In genomic region chr20:46376196-46376785, GRCh38 we compare ENCODE assay signal across 12 cellular contexts. TPM values are rescaled to one million over a fixed set of nuclear protein-coding genes. Genes with fewer than 3 reads are reported as not detected.
DNase-seq lines count a peak whose midpoint lies in the region; ATAC-seq and TF ChIP-seq lines count a peak whose summit lies in the region.
"Had no signal": no experiment of that assay in that cellular context is flagged by ENCODE, and none has a peak within 500 bp of the region (broad histone marks: within the 10 kb centered on the region; RNA-seq: fewer than 3 reads in every experiment).

No MANE protein-coding gene starts in this region.

- H3K27me3 ChIP-seq in CD4-positive, alpha-beta memory T cell (ENCODE audit: insufficient read depth, low read length): no peaks in the 10 kb centered on the region
- H3K27me3 ChIP-seq in SJCRH30: no peaks in the 10 kb centered on the region
- H3K27me3 ChIP-seq: ascending aorta, transverse colon had no signal

- no peak overlapping the region for H3K27ac ChIP-seq in CD4-positive, alpha-beta memory T cell (ENCODE audit: low read depth, low read length)
- H3K27ac ChIP-seq in mesodermal cell (ENCODE audit: low read depth, low read length, severe bottlenecking) (peak overlapping the region; percentile 66), SJCRH30 (no peak overlapping the region)
- H3K27ac ChIP-seq: ascending aorta, transverse colon had no signal

- POLR2A ChIA-PET in CD4-positive, alpha-beta memory T cell (lab: Charles Lee; ENCODE audit: partially characterized antibody): no interaction called here

- H3K36me3 Mint-ChIP-seq in CD4-positive, alpha-beta memory T cell: peaks cover 69 to 85% of the 10 kb centered on the region in 2 donors
- peaks cover 31% of the 10 kb centered on the region for H3K36me3 Mint-ChIP-seq in HFFc6 (ENCODE audit: low read depth)
- peaks cover 100% of the 10 kb centered on the region for H3K36me3 Mint-ChIP-seq in activated T-helper 17 cell treated with anti-CD3 and anti-CD28 coated beads, Interleukin-2, amount 50 U/mL, for 72 hours (ENCODE audit: low read depth)

- H3K9me3 Mint-ChIP-seq in CD4-positive, alpha-beta memory T cell: no peaks in the 10 kb centered on the region
- no peaks in the 10 kb centered on the region for H3K9me3 Mint-ChIP-seq in HFFc6
- no peaks in the 10 kb centered on the region for H3K9me3 Mint-ChIP-seq in activated T-helper 17 cell treated with anti-CD3 and anti-CD28 coated beads, Interleukin-2, amount 50 U/mL, for 72 hours

- H3K36me3 ChIP-seq in CD4-positive, alpha-beta memory T cell (ENCODE audit: insufficient read depth, low read length): peaks cover 82% of the 10 kb centered on the region
- peaks cover 82% of the 10 kb centered on the region for H3K36me3 ChIP-seq in mesodermal cell (ENCODE audit: control insufficient read depth, insufficient read depth, low read length)
- peaks cover 75% of the 10 kb centered on the region for H3K36me3 ChIP-seq in SJCRH30

- H3K27me3 Mint-ChIP-seq in CD4-positive, alpha-beta memory T cell: no peaks in the 10 kb centered on the region
- H3K27me3 Mint-ChIP-seq in HFFc6 (ENCODE audit: insufficient read depth): no peaks in the 10 kb centered on the region
- no peaks in the 10 kb centered on the region for H3K27me3 Mint-ChIP-seq in activated T-helper 17 cell treated with anti-CD3 and anti-CD28 coated beads, Interleukin-2, amount 50 U/mL, for 72 hours

- no peak for TF ChIP-seq CTCF in HFFc6 (IDR thresholded peaks at IDR 0.05)

- 79 to 85% methylated on average over 3 to 4 of the region's 4 CpGs for WGBS in mesodermal cell (ENCODE audit: insufficient coverage in 2 of 2), 2 experiments

- no peaks in the 10 kb centered on the region for H3K4me1 ChIP-seq in CD4-positive, alpha-beta memory T cell (ENCODE audit: insufficient read depth, low read length)
- H3K4me1 ChIP-seq in mesodermal cell (ENCODE audit: control insufficient read depth, insufficient read depth, low read length, poor library complexity, severe bottlenecking): peaks cover 8% of the 10 kb centered on the region
- no peaks in the 10 kb centered on the region for H3K4me1 ChIP-seq in SJCRH30
- H3K4me1 ChIP-seq: ascending aorta, transverse colon had no signal

- no peaks in the 10 kb centered on the region for H3K9me3 ChIP-seq in CD4-positive, alpha-beta memory T cell (ENCODE audit: control insufficient read depth in 1 of 2, low read length in 2 of 2)
- H3K9me3 ChIP-seq in mesodermal cell (ENCODE audit: control insufficient read depth, low read length): no peaks in the 10 kb centered on the region
- H3K9me3 ChIP-seq in SJCRH30 (replicated peaks): no peaks in the 10 kb centered on the region
- H3K9me3 ChIP-seq: ascending aorta, transverse colon had no signal

- no peak for ATAC-seq in activated T-helper 17 cell treated with anti-CD3 and anti-CD28 coated beads, Interleukin-2, amount 50 U/mL, for 72 hours (replicated peaks)
- ATAC-seq: left lobe of liver had no signal

- intact Hi-C loops in CD4-positive, alpha-beta memory T cell (cut with micrococcal nuclease): no loop called here

- H3K27ac Mint-ChIP-seq in CD4-positive, alpha-beta memory T cell: peak overlapping the region in 6 of 7 donors; percentile 26 to 87 (median 69)
- H3K27ac Mint-ChIP-seq in HFFc6: peak overlapping the region; percentile 32; the same call in 1 of the 2 replicates
- peak overlapping the region; percentile 23 for H3K27ac Mint-ChIP-seq in activated T-helper 17 cell treated with anti-CD3 and anti-CD28 coated beads, Interleukin-2, amount 50 U/mL, for 72 hours

- no peak overlapping the region for H3K4me3 ChIP-seq in CD4-positive, alpha-beta memory T cell (ENCODE audit: low read length in 2 of 2)
- no peak overlapping the region for H3K4me3 ChIP-seq in mesodermal cell (ENCODE audit: extremely low read depth, insufficient read depth, low read length, poor library complexity, severe bottlenecking)
- no peak overlapping the region for H3K4me3 ChIP-seq in SJCRH30
- H3K4me3 ChIP-seq: ascending aorta, transverse colon had no signal

- no peak for DNase-seq in CD4-positive, alpha-beta memory T cell
- DNase-seq in HFFc6: no peak
- no peak for DNase-seq in NCI-H187 treated with DMSO at 0.1 percent for 48 hours (lab: John Stamatoyannopoulos, UW)
- no peak for DNase-seq in SJCRH30
- no peak for DNase-seq in nucleus accumbens (lab: John Stamatoyannopoulos, UW)
- DNase-seq: NCI-H526, small intestine, transverse colon had no signal

- CTCF ChIA-PET in CD4-positive, alpha-beta memory T cell (lab: Charles Lee; ENCODE audit: partially characterized antibody): interaction anchor here (0.6 to 1.5 kb wide), 2 partner anchors 32 to 261 kb away, joined by 3 read pairs; no protein-coding TSS in a partner anchor

- H3K4me3 Mint-ChIP-seq in CD4-positive, alpha-beta memory T cell: no peak overlapping the region
- no peak overlapping the region for H3K4me3 Mint-ChIP-seq in HFFc6
- H3K4me3 Mint-ChIP-seq in activated T-helper 17 cell treated with anti-CD3 and anti-CD28 coated beads, Interleukin-2, amount 50 U/mL, for 72 hours: no peak overlapping the region

- peaks cover 0 to 7% (median 0%) of the 10 kb centered on the region in 4 donors for H3K4me1 Mint-ChIP-seq in CD4-positive, alpha-beta memory T cell
- H3K4me1 Mint-ChIP-seq in HFFc6 (ENCODE audit: low read depth): 0 out of 2 replicates have a peak, but pooled peaks cover 12% of the 10 kb centered on the region
- peaks cover 5% of the 10 kb centered on the region for H3K4me1 Mint-ChIP-seq in activated T-helper 17 cell treated with anti-CD3 and anti-CD28 coated beads, Interleukin-2, amount 50 U/mL, for 72 hours

RNA-seq across cellular contexts. Expression of gene ELMO2, which starts 30.1 kb away (rescaled TPM):
- total RNA-seq in CD4-positive, alpha-beta memory T cell: 10 to 100 TPM; 65.1 to 70.7 TPM
- polyA plus RNA-seq in CD4-positive, alpha-beta memory T cell: 10 to 100 TPM; 52.5 to 98.9 TPM
- 10 to 100 TPM; 39.3 to 48.0 (median 44.3) TPM for total RNA-seq in HFFc6 (2021; fragmentation: NEBNext Ultra II Directional; extraction: Animal tissue kit (Norgen Biotek cat#: 25700))
- total RNA-seq in activated T-helper 17 cell treated with anti-CD3 and anti-CD28 coated beads, Interleukin-2, amount 50 U/mL, for 72 hours: 10 to 100 TPM; 54.6 to 57.2 TPM
- polyA plus RNA-seq in mesodermal cell (2013, experiment 1 of 2): 39.6 TPM
- 31.6 TPM for polyA plus RNA-seq in mesodermal cell (2013, experiment 2 of 2)
- 51.6 and 54.5 TPM in 2 replicates for total RNA-seq in SJCRH30 (2014; rRNA removed; shearing (Covaris generic))
